ENCODE assay signal across 1 cellular context in the genomic region with DNA sequence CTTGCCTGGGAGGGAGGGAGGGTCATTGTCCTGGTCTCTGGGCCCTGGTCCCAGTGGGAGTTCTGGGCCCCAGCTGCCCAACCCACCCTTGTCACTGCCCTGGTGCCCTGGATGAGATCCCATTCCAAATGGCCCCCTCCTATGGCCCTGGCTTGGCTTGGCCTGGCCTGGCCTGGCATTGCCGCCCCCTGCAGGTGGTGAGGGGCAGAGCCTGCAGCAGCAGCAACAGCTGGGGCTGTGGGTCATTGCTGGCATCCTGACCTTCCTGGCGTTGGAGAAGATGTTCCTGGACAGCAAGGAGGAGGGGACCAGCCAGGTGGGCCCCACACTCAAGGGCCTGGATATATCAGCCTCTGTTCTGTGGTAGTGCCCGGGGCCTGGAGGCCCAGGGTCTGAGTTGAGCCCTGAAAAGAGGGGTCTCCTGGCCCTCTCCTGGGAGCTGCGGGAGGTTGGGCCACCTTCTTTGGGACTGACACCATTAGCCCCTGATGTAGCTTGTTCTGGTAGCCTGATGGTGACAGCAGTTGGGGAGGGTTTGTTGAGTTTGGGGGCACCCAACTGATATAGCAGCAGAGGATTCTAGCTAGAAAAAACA.
TF ChIP-seq lines count a peak whose summit lies in the region.

No MANE protein-coding gene starts in this region.

TF ChIP-seq in HepG2, 621 proteins besides CTCF, POLR2A, EP300 and RAD21 (continued from another document and continues in another):
- TF ChIP-seq, protein P1, sequence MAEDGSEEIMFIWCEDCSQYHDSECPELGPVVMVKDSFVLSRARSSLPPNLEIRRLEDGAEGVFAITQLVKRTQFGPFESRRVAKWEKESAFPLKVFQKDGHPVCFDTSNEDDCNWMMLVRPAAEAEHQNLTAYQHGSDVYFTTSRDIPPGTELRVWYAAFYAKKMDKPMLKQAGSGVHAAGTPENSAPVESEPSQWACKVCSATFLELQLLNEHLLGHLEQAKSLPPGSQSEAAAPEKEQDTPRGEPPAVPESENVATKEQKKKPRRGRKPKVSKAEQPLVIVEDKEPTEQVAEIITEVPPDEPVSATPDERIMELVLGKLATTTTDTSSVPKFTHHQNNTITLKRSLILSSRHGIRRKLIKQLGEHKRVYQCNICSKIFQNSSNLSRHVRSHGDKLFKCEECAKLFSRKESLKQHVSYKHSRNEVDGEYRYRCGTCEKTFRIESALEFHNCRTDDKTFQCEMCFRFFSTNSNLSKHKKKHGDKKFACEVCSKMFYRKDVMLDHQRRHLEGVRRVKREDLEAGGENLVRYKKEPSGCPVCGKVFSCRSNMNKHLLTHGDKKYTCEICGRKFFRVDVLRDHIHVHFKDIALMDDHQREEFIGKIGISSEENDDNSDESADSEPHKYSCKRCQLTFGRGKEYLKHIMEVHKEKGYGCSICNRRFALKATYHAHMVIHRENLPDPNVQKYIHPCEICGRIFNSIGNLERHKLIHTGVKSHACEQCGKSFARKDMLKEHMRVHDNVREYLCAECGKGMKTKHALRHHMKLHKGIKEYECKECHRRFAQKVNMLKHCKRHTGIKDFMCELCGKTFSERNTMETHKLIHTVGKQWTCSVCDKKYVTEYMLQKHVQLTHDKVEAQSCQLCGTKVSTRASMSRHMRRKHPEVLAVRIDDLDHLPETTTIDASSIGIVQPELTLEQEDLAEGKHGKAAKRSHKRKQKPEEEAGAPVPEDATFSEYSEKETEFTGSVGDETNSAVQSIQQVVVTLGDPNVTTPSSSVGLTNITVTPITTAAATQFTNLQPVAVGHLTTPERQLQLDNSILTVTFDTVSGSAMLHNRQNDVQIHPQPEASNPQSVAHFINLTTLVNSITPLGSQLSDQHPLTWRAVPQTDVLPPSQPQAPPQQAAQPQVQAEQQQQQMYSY (CRISPR knock-in tag; IDR thresholded peaks at IDR 0.05): no peak
- TF ChIP-seq, protein P2, sequence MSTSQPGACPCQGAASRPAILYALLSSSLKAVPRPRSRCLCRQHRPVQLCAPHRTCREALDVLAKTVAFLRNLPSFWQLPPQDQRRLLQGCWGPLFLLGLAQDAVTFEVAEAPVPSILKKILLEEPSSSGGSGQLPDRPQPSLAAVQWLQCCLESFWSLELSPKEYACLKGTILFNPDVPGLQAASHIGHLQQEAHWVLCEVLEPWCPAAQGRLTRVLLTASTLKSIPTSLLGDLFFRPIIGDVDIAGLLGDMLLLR (CRISPR knock-in tag; IDR thresholded peaks at IDR 0.05): no peak
- TF ChIP-seq CHCHD3 (CRISPR knock-in tag; IDR thresholded peaks at IDR 0.05): no peak
- TF ChIP-seq, protein P3, sequence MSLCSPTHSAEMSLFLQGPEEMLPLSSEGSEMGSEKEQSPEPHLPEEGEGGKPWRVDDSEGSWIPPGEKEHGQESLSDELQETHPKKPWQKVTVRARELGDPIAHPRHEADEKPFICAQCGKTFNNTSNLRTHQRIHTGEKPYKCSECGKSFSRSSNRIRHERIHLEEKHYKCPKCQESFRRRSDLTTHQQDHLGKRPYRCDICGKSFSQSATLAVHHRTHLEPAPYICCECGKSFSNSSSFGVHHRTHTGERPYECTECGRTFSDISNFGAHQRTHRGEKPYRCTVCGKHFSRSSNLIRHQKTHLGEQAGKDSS (CRISPR knock-in tag; IDR thresholded peaks at IDR 0.05; ENCODE audit: borderline replicate concordance, low read depth): no peak
- TF ChIP-seq AGO2 (optimal IDR thresholded peaks at IDR 0.05; ENCODE audit: low read depth, low read length): peak; percentile 33
- TF ChIP-seq, protein P4, sequence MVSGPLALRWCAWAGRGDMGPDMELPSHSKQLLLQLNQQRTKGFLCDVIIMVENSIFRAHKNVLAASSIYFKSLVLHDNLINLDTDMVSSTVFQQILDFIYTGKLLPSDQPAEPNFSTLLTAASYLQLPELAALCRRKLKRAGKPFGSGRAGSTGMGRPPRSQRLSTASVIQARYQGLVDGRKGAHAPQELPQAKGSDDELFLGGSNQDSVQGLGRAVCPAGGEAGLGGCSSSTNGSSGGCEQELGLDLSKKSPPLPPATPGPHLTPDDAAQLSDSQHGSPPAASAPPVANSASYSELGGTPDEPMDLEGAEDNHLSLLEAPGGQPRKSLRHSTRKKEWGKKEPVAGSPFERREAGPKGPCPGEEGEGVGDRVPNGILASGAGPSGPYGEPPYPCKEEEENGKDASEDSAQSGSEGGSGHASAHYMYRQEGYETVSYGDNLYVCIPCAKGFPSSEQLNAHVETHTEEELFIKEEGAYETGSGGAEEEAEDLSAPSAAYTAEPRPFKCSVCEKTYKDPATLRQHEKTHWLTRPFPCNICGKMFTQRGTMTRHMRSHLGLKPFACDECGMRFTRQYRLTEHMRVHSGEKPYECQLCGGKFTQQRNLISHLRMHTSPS (CRISPR knock-in tag; IDR thresholded peaks at IDR 0.05; ENCODE audit: low read depth): peak; percentile 45; the same call in 1 of the 2 replicates
- TF ChIP-seq XRCC5 (optimal IDR thresholded peaks at IDR 0.05; ENCODE audit: low read length): peak; percentile 84
- TF ChIP-seq NFATC3 (CRISPR knock-in tag; IDR thresholded peaks at IDR 0.05): no peak
- TF ChIP-seq, protein P5, sequence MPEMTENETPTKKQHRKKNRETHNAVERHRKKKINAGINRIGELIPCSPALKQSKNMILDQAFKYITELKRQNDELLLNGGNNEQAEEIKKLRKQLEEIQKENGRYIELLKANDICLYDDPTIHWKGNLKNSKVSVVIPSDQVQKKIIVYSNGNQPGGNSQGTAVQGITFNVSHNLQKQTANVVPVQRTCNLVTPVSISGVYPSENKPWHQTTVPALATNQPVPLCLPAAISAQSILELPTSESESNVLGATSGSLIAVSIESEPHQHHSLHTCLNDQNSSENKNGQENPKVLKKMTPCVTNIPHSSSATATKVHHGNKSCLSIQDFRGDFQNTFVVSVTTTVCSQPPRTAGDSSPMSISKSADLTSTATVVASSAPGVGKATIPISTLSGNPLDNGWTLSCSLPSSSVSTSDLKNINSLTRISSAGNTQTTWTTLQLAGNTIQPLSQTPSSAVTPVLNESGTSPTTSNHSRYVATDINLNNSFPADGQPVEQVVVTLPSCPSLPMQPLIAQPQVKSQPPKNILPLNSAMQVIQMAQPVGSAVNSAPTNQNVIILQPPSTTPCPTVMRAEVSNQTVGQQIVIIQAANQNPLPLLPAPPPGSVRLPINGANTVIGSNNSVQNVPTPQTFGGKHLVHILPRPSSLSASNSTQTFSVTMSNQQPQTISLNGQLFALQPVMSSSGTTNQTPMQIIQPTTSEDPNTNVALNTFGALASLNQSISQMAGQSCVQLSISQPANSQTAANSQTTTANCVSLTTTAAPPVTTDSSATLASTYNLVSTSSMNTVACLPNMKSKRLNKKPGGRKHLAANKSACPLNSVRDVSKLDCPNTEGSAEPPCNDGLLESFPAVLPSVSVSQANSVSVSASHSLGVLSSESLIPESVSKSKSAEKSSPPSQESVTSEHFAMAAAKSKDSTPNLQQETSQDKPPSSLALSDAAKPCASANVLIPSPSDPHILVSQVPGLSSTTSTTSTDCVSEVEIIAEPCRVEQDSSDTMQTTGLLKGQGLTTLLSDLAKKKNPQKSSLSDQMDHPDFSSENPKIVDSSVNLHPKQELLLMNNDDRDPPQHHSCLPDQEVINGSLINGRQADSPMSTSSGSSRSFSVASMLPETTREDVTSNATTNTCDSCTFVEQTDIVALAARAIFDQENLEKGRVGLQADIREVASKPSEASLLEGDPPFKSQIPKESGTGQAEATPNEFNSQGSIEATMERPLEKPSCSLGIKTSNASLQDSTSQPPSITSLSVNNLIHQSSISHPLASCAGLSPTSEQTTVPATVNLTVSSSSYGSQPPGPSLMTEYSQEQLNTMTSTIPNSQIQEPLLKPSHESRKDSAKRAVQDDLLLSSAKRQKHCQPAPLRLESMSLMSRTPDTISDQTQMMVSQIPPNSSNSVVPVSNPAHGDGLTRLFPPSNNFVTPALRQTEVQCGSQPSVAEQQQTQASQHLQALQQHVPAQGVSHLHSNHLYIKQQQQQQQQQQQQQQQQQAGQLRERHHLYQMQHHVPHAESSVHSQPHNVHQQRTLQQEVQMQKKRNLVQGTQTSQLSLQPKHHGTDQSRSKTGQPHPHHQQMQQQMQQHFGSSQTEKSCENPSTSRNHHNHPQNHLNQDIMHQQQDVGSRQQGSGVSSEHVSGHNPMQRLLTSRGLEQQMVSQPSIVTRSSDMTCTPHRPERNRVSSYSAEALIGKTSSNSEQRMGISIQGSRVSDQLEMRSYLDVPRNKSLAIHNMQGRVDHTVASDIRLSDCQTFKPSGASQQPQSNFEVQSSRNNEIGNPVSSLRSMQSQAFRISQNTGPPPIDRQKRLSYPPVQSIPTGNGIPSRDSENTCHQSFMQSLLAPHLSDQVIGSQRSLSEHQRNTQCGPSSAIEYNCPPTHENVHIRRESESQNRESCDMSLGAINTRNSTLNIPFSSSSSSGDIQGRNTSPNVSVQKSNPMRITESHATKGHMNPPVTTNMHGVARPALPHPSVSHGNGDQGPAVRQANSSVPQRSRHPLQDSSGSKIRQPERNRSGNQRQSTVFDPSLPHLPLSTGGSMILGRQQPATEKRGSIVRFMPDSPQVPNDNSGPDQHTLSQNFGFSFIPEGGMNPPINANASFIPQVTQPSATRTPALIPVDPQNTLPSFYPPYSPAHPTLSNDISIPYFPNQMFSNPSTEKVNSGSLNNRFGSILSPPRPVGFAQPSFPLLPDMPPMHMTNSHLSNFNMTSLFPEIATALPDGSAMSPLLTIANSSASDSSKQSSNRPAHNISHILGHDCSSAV (CRISPR knock-in tag; IDR thresholded peaks at IDR 0.05; ENCODE audit: borderline replicate concordance): no peak
- TF ChIP-seq SRF (IDR thresholded peaks at IDR 0.05; ENCODE audit: low read depth, low read length): no peak
- TF ChIP-seq TBX2 (CRISPR knock-in tag; IDR thresholded peaks at IDR 0.05; ENCODE audit: borderline replicate concordance): no peak
- TF ChIP-seq, protein P6, sequence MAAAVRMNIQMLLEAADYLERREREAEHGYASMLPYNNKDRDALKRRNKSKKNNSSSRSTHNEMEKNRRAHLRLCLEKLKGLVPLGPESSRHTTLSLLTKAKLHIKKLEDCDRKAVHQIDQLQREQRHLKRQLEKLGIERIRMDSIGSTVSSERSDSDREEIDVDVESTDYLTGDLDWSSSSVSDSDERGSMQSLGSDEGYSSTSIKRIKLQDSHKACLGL (CRISPR knock-in tag; IDR thresholded peaks at IDR 0.05): peak; percentile 40; the same call in 1 of the 2 replicates
- TF ChIP-seq GTF2F1 (IDR thresholded peaks at IDR 0.05; ENCODE audit: low read length): no peak
- no peak for TF ChIP-seq ZNF790 (CRISPR knock-in tag; IDR thresholded peaks at IDR 0.05; ENCODE audit: borderline replicate concordance)
- TF ChIP-seq ZNF430 (CRISPR knock-in tag; IDR thresholded peaks at IDR 0.05): no peak
- no peak for TF ChIP-seq ZSCAN31 (CRISPR knock-in tag; IDR thresholded peaks at IDR 0.05; ENCODE audit: low read depth)
- peak; percentile 35; the same call in 1 of the 2 replicates for TF ChIP-seq FOXO1 (CRISPR knock-in tag; IDR thresholded peaks at IDR 0.05)
- TF ChIP-seq, protein P7, sequence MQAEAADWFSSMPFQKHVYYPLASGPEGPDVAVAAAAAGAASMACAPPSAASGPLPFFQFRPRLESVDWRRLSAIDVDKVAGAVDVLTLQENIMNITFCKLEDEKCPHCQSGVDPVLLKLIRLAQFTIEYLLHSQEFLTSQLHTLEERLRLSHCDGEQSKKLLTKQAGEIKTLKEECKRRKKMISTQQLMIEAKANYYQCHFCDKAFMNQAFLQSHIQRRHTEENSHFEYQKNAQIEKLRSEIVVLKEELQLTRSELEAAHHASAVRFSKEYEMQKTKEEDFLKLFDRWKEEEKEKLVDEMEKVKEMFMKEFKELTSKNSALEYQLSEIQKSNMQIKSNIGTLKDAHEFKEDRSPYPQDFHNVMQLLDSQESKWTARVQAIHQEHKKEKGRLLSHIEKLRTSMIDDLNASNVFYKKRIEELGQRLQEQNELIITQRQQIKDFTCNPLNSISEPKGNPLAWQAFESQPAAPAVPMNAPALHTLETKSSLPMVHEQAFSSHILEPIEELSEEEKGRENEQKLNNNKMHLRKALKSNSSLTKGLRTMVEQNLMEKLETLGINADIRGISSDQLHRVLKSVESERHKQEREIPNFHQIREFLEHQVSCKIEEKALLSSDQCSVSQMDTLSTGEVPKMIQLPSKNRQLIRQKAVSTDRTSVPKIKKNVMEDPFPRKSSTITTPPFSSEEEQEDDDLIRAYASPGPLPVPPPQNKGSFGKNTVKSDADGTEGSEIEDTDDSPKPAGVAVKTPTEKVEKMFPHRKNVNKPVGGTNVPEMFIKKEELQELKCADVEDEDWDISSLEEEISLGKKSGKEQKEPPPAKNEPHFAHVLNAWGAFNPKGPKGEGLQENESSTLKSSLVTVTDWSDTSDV (CRISPR knock-in tag; IDR thresholded peaks at IDR 0.05): peak; percentile 66; the same call in 1 of the 2 replicates
- no peak for TF ChIP-seq PRMT3 (CRISPR knock-in tag; IDR thresholded peaks at IDR 0.05; ENCODE audit: borderline replicate concordance, low read depth)
- TF ChIP-seq ZNF451 (CRISPR knock-in tag; IDR thresholded peaks at IDR 0.05): no peak
- TF ChIP-seq, protein P8, sequence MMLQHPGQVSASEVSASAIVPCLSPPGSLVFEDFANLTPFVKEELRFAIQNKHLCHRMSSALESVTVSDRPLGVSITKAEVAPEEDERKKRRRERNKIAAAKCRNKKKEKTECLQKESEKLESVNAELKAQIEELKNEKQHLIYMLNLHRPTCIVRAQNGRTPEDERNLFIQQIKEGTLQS (CRISPR knock-in tag; IDR thresholded peaks at IDR 0.05): no peak
- TF ChIP-seq ZNF674 (CRISPR knock-in tag; IDR thresholded peaks at IDR 0.05; ENCODE audit: low read depth): no peak
- no peak for TF ChIP-seq MXD4 (CRISPR knock-in tag; IDR thresholded peaks at IDR 0.05)
- no peak for TF ChIP-seq NR1H2 (CRISPR knock-in tag; IDR thresholded peaks at IDR 0.05; ENCODE audit: borderline replicate concordance, low read depth)
- no peak for TF ChIP-seq TP53 (CRISPR knock-in tag; conservative IDR thresholded peaks at IDR 0.05)
- TF ChIP-seq, protein P9, sequence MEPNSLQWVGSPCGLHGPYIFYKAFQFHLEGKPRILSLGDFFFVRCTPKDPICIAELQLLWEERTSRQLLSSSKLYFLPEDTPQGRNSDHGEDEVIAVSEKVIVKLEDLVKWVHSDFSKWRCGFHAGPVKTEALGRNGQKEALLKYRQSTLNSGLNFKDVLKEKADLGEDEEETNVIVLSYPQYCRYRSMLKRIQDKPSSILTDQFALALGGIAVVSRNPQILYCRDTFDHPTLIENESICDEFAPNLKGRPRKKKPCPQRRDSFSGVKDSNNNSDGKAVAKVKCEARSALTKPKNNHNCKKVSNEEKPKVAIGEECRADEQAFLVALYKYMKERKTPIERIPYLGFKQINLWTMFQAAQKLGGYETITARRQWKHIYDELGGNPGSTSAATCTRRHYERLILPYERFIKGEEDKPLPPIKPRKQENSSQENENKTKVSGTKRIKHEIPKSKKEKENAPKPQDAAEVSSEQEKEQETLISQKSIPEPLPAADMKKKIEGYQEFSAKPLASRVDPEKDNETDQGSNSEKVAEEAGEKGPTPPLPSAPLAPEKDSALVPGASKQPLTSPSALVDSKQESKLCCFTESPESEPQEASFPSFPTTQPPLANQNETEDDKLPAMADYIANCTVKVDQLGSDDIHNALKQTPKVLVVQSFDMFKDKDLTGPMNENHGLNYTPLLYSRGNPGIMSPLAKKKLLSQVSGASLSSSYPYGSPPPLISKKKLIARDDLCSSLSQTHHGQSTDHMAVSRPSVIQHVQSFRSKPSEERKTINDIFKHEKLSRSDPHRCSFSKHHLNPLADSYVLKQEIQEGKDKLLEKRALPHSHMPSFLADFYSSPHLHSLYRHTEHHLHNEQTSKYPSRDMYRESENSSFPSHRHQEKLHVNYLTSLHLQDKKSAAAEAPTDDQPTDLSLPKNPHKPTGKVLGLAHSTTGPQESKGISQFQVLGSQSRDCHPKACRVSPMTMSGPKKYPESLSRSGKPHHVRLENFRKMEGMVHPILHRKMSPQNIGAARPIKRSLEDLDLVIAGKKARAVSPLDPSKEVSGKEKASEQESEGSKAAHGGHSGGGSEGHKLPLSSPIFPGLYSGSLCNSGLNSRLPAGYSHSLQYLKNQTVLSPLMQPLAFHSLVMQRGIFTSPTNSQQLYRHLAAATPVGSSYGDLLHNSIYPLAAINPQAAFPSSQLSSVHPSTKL (CRISPR knock-in tag; IDR thresholded peaks at IDR 0.05): no peak
- TF ChIP-seq MIER2 (CRISPR knock-in tag; IDR thresholded peaks at IDR 0.05): no peak
- no peak for TF ChIP-seq ZNF780A (CRISPR knock-in tag; IDR thresholded peaks at IDR 0.05)
- TF ChIP-seq NFE2 (CRISPR knock-in tag; IDR thresholded peaks at IDR 0.05): no peak
- TF ChIP-seq ZNF788 (CRISPR knock-in tag; IDR thresholded peaks at IDR 0.05; ENCODE audit: borderline replicate concordance): peak; percentile 45; the same call in 1 of the 2 replicates
- TF ChIP-seq ZKSCAN1 (IDR thresholded peaks at IDR 0.05; ENCODE audit: low read length): no peak
